Comparison of ENCODE assay signal across 13 cellular contexts in the genomic region with DNA sequence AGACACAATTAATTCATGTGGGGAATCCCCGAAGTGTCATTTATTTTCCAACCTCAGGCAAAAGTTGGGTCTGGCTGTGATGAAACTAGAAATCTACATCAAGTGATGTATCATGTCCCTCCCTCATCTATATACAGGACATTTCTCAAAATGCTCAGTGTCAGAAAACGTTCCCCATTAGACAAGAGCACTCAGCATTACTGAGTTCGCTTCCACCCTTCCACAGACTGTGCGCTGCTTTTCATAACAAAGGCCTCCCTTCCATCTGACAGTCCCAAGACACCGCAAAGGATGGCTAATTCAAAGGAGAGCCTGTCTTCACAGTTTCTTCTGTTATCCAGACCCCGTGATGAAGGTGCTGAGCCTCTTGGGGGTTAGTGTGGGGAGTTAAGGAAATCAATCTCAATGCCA. TPM values are rescaled to one million over a fixed set of nuclear protein-coding genes. Genes with fewer than 3 reads are reported as not detected.
DNase-seq lines count a peak whose midpoint lies in the region; ATAC-seq and TF ChIP-seq lines count a peak whose summit lies in the region.
"Had no signal": no experiment of that assay in that cellular context is flagged by ENCODE, and none has a peak within 500 bp of the region (broad histone marks: within the 10 kb centered on the region; RNA-seq: fewer than 3 reads in every experiment).

No MANE protein-coding gene starts in this region.

- H3K27ac ChIP-seq in OCI-LY3 (ENCODE audit: low read length) (no peak overlapping the region), uterus (no peak overlapping the region)
- H3K27ac ChIP-seq: RWPE1, upper lobe of right lung had no signal

- ATAC-seq in stimulated activated naive CD8-positive, alpha-beta T cell treated with anti-CD3 and anti-CD28 coated beads, Interleukin-15, Interleukin-2, amounts not matched to agents 100 U/mL and 50 U/mL, for 24 hours = peak; percentile 80
- no peak for ATAC-seq in GM19467 (IDR thresholded peaks at IDR 0.05; ENCODE audit: unreplicated experiment)
- ATAC-seq: upper lobe of right lung had no signal

- H3K36me3 Mint-ChIP-seq in activated naive CD4-positive, alpha-beta T cell treated with anti-CD3 and anti-CD28 coated beads, Interleukin-2, amount 50 U/mL, for 24 hours = peaks cover 20% of the 10 kb centered on the region

- no peaks in the 10 kb centered on the region for H3K27me3 Mint-ChIP-seq in activated naive CD4-positive, alpha-beta T cell treated with anti-CD3 and anti-CD28 coated beads, Interleukin-2, amount 50 U/mL, for 24 hours

- peaks cover 100% of the 10 kb centered on the region for H3K79me2 ChIP-seq in OCI-LY3 (ENCODE audit: low read length)

- no peak for TF ChIP-seq CTCF in OCI-LY3 (IDR thresholded peaks at IDR 0.05; ENCODE audit: low read depth, low read length)
- no peak for TF ChIP-seq CTCF in uterus (IDR thresholded peaks at IDR 0.05)

- H3K4me1 ChIP-seq in OCI-LY3 (ENCODE audit: low read length) (peaks cover 51% of the 10 kb centered on the region), uterus (no peaks in the 10 kb centered on the region)

- peaks cover 94% of the 10 kb centered on the region for H3K4me1 Mint-ChIP-seq in activated naive CD4-positive, alpha-beta T cell treated with anti-CD3 and anti-CD28 coated beads, Interleukin-2, amount 50 U/mL, for 24 hours

- peak overlapping the region; percentile 61 for H3K4me2 ChIP-seq in OCI-LY3 (ENCODE audit: low read length)

- H3K9me3 ChIP-seq in OCI-LY3 (ENCODE audit: insufficient read depth, low read length) (no peaks in the 10 kb centered on the region), uterus (no peaks in the 10 kb centered on the region)
- H3K9me3 ChIP-seq: upper lobe of right lung had no signal

- peak overlapping the region; percentile 82 for H3K4me3 Mint-ChIP-seq in activated naive CD4-positive, alpha-beta T cell treated with anti-CD3 and anti-CD28 coated beads, Interleukin-2, amount 50 U/mL, for 24 hours

- H3K27me3 ChIP-seq in OCI-LY3 (ENCODE audit: low read depth, low read length) (no peaks in the 10 kb centered on the region), uterus (no peaks in the 10 kb centered on the region)
- H3K27me3 ChIP-seq: upper lobe of right lung had no signal

- H3K4me3 ChIP-seq in OCI-LY3 (ENCODE audit: low read length) (peak overlapping the region; percentile 2; the same call in 1 of the 2 replicates), uterus (no peak overlapping the region)
- H3K4me3 ChIP-seq: upper lobe of right lung had no signal

- H3K9me3 Mint-ChIP-seq in activated naive CD4-positive, alpha-beta T cell treated with anti-CD3 and anti-CD28 coated beads, Interleukin-2, amount 50 U/mL, for 24 hours = no peaks in the 10 kb centered on the region

- H3K36me3 ChIP-seq in OCI-LY3 (replicated peaks; ENCODE audit: low read depth, low read length) = peaks cover 79% of the 10 kb centered on the region
- no peaks in the 10 kb centered on the region for H3K36me3 ChIP-seq in uterus
- H3K36me3 ChIP-seq: upper lobe of right lung had no signal

- H3K27ac Mint-ChIP-seq in activated naive CD4-positive, alpha-beta T cell treated with anti-CD3 and anti-CD28 coated beads, Interleukin-2, amount 50 U/mL, for 24 hours = peak overlapping the region; percentile 97

- no peak for TF ChIP-seq POLR2A in uterus (IDR thresholded peaks at IDR 0.05)

- no peak overlapping the region for H3K9ac ChIP-seq in OCI-LY3 (ENCODE audit: low read length)

- intact Hi-C loops in uterus (cut with DNase I; ENCODE audit: low total_unique reads) = no loop called here

- peaks cover 96% of the 10 kb centered on the region for H4K20me1 ChIP-seq in OCI-LY3 (ENCODE audit: insufficient read depth, low read length)

- H2AFZ ChIP-seq in OCI-LY3 (ENCODE audit: low read depth, low read length) = no peak overlapping the region

- DNase-seq in activated naive CD4-positive, alpha-beta T cell treated with anti-CD3 and anti-CD28 coated beads, Interleukin-2, amount 50 U/mL, for 16 hours = no peak
- DNase-seq in astrocyte of the hippocampus (ENCODE audit: low read depth, low spot score) (peak; percentile 37), DMS 273 (lab: John Stamatoyannopoulos, UW; ENCODE audit: unreplicated experiment) (no peak), uterus (no peak)
- DNase-seq in stimulated activated naive CD8-positive, alpha-beta T cell treated with anti-CD3 and anti-CD28 coated beads, Interleukin-15, Interleukin-2, amounts not matched to agents 100 U/mL and 50 U/mL, for 24 hours = no peak
- DNase-seq: AML-193, anterior cingulate cortex, H7, upper lobe of right lung had no signal

RNA-seq across cellular contexts. Expression of gene CCDC88C, which starts 7.6 kb away (rescaled TPM):
- 10 to 100 TPM in 2 of 4 donors, 1 to 10 TPM in 2; 3.2 to 32.7 (median 11.0) TPM for total RNA-seq in uterus
